ENCODE assay signal across 25 cellular contexts in genomic region chr2:218983971-218984238, GRCh38. TPM values are rescaled to one million over a fixed set of nuclear protein-coding genes. Genes with fewer than 3 reads are reported as not detected.
A peak's percentile ranks its signal among the peaks of the same experiment; 100 is the strongest.
DNase-seq lines count a peak whose midpoint lies in the region; ATAC-seq and TF ChIP-seq lines count a peak whose summit lies in the region.
"Had no signal": no experiment of that assay in that cellular context is flagged by ENCODE, and none has a peak within 500 bp of the region (broad histone marks: within the 10 kb centered on the region; RNA-seq: fewer than 3 reads in every experiment).

No MANE protein-coding gene starts in this region.

- intact Hi-C loops in sigmoid colon (cut with DNase I) = no loop called here
- intact Hi-C loops in colonic mucosa (cut with DNase I) = no loop called here

- peaks cover 100% of the 10 kb centered on the region for H3K27me3 Mint-ChIP-seq in stimulated activated naive CD8-positive, alpha-beta T cell treated with anti-CD3 and anti-CD28 coated beads, Interleukin-15, amount 100 ng/mL, for 72 hours

- WGBS in mesodermal cell (ENCODE audit: insufficient coverage in 2 of 2), 2 experiments = 10% methylated on average over 2 of the region's 9 CpGs; no CpG with 5 or more reads in 1 of the 2 experiments
- WGBS in sigmoid colon, 2 donors = 9 to 29% methylated on average over 9 of the region's 9 CpGs

- H3K4me1 ChIP-seq in mesodermal cell (ENCODE audit: control insufficient read depth, insufficient read depth, low read length, poor library complexity, severe bottlenecking) = peaks cover 3% of the 10 kb centered on the region
- peaks cover 20 to 37% of the 10 kb centered on the region in 2 donors for H3K4me1 ChIP-seq in thoracic aorta (ENCODE audit: control insufficient read depth in 1 of 2, low read depth in 2 of 2)
- peaks cover 0 to 52% (median 47%) of the 10 kb centered on the region in 4 donors for H3K4me1 ChIP-seq in sigmoid colon
- peaks cover 9% of the 10 kb centered on the region for H3K4me1 ChIP-seq in colonic mucosa

- H3K27ac Mint-ChIP-seq in stimulated activated naive CD8-positive, alpha-beta T cell treated with anti-CD3 and anti-CD28 coated beads, Interleukin-15, amount 100 ng/mL, for 72 hours = no peak overlapping the region
- H3K27ac Mint-ChIP-seq: activated B cell treated with CpG ODN at 0.5 μM for 24 hours, brain, CD14-positive monocyte had no signal

- H3K4me1 Mint-ChIP-seq in stimulated activated naive CD8-positive, alpha-beta T cell treated with anti-CD3 and anti-CD28 coated beads, Interleukin-15, amount 100 ng/mL, for 72 hours = peaks cover 57% of the 10 kb centered on the region

- H3K36me3 ChIP-seq in mesodermal cell (ENCODE audit: control insufficient read depth, insufficient read depth, low read length) (no peaks in the 10 kb centered on the region), thoracic aorta (no peaks in the 10 kb centered on the region), sigmoid colon (no peaks in the 10 kb centered on the region), colonic mucosa (no peaks in the 10 kb centered on the region)
- H3K36me3 ChIP-seq: upper lobe of right lung had no signal

- H3K4me3 ChIP-seq in mesodermal cell (ENCODE audit: extremely low read depth, insufficient read depth, low read length, poor library complexity, severe bottlenecking) (peak overlapping the region; percentile 22), thoracic aorta (peak overlapping the region; percentile 42), sigmoid colon (no peak overlapping the region), colonic mucosa (no peak overlapping the region)

- H3K9me3 ChIP-seq in mesodermal cell (ENCODE audit: control insufficient read depth, low read length) (no peaks in the 10 kb centered on the region), thoracic aorta (no peaks in the 10 kb centered on the region), sigmoid colon (no peaks in the 10 kb centered on the region), colonic mucosa (no peaks in the 10 kb centered on the region)
- H3K9me3 ChIP-seq: upper lobe of right lung had no signal

- H3K9ac ChIP-seq in colonic mucosa (ENCODE audit: low read depth in 2 of 2, low read length in 2 of 2) = no peak overlapping the region

- H3K4me3 Mint-ChIP-seq in stimulated activated naive CD8-positive, alpha-beta T cell treated with anti-CD3 and anti-CD28 coated beads, Interleukin-15, amount 100 ng/mL, for 72 hours = peak overlapping the region; percentile 26 to 31
- H3K4me3 Mint-ChIP-seq: activated B cell treated with CpG ODN at 0.5 μM for 24 hours; activated naive CD4-positive, alpha-beta T cell treated with anti-CD3 and anti-CD28 coated beads, Interleukin-2, amount 10 ng/mL, durations not matched to agents 7 days and 5 days had no signal

- no peak for TF ChIP-seq CTCF in VCaP (conservative IDR thresholded peaks at IDR 0.05)
- TF ChIP-seq CTCF in thoracic aorta (IDR thresholded peaks at IDR 0.05) = no peak
- no peak for TF ChIP-seq CTCF in sigmoid colon (IDR thresholded peaks at IDR 0.05)
- no peak for TF ChIP-seq CTCF in colonic mucosa (IDR thresholded peaks at IDR 0.05)

- TF ChIP-seq EP300 in sigmoid colon (IDR thresholded peaks at IDR 0.05) = no peak

- H3K27ac ChIP-seq in VCaP (peak overlapping the region; percentile 70), mesodermal cell (ENCODE audit: low read depth, low read length, severe bottlenecking) (no peak overlapping the region), thoracic aorta (peak overlapping the region in 1 of 2 donors; percentile 38), sigmoid colon (no peak overlapping the region), colonic mucosa (no peak overlapping the region)
- H3K27ac ChIP-seq: epithelial cell of prostate, upper lobe of right lung had no signal

- H3K27me3 ChIP-seq in thoracic aorta (replicated peaks; ENCODE audit: insufficient read depth) (peaks cover 27% of the 10 kb centered on the region), sigmoid colon (peaks cover 68 to 100% (median 100%) of the 10 kb centered on the region in 3 donors), colonic mucosa (peaks cover 82% of the 10 kb centered on the region)

- no peaks in the 10 kb centered on the region for H3K9me3 Mint-ChIP-seq in stimulated activated naive CD8-positive, alpha-beta T cell treated with anti-CD3 and anti-CD28 coated beads, Interleukin-15, amount 100 ng/mL, for 72 hours
- H3K9me3 Mint-ChIP-seq: activated B cell treated with CpG ODN at 0.5 μM for 24 hours; activated naive CD4-positive, alpha-beta T cell treated with anti-CD3 and anti-CD28 coated beads, Interleukin-2, amount 10 ng/mL, durations not matched to agents 7 days and 5 days had no signal

- no peak for DNase-seq in stimulated activated naive CD8-positive, alpha-beta T cell treated with anti-CD3 and anti-CD28 coated beads, Interleukin-15, amount 100 ng/mL, for 72 hours
- no peak for DNase-seq in stimulated activated naive CD8-positive, alpha-beta T cell treated with anti-CD3 and anti-CD28 coated beads, Interleukin-15, Interleukin-2, amounts not matched to agents 100 U/mL and 50 U/mL, for 24 hours
- DNase-seq in thoracic aorta (ENCODE audit: low spot score) (no peak), sigmoid colon (no peak), colonic mucosa (no peak)
- DNase-seq: activated B cell treated with CpG ODN at 0.5 μM for 24 hours; activated CD4-positive, alpha-beta T cell treated with anti-CD3 and anti-CD28 coated beads, Interleukin-2, amount 50 U/mL, for 4 hours; activated naive CD4-positive, alpha-beta T cell treated with anti-CD3 and anti-CD28 coated beads, Interleukin-2, amount 10 ng/mL, durations not matched to agents 7 days and 5 days; DND-41; mammary epithelial cell; NCI-H446 treated with DMSO at 0.1 percent for 48 hours; small intestine; stimulated activated CD8-positive, alpha-beta memory T cell treated with anti-CD3 and anti-CD28 coated beads, Interleukin-4, amount 100 ng/mL, for 48 hours; upper lobe of right lung had no signal

- TF ChIP-seq POLR2A in sigmoid colon (IDR thresholded peaks at IDR 0.05) = no peak

- ATAC-seq in stimulated activated naive CD8-positive, alpha-beta T cell treated with anti-CD3 and anti-CD28 coated beads, Interleukin-15, amount 100 ng/mL, for 72 hours = no peak
- no peak for ATAC-seq in stimulated activated naive CD8-positive, alpha-beta T cell treated with anti-CD3 and anti-CD28 coated beads, Interleukin-15, Interleukin-2, amounts not matched to agents 100 U/mL and 50 U/mL, for 24 hours
- ATAC-seq in thoracic aorta (ENCODE audit: insufficient number of reproducible peaks, low FRiP score, low read depth) = no peak
- no peak for ATAC-seq in HG03460 (IDR thresholded peaks at IDR 0.05; ENCODE audit: unreplicated experiment)
- ATAC-seq: upper lobe of right lung had no signal

RNA-seq across cellular contexts. Expression of gene FEV, which starts 1.1 kb away (rescaled TPM):
- 4.6 TPM for polyA plus RNA-seq in mesodermal cell (2013, experiment 1 of 2)
- 3.2 TPM for polyA plus RNA-seq in mesodermal cell (2013, experiment 2 of 2)
- total RNA-seq in thoracic aorta (not detected), sigmoid colon (under 1 TPM in 1 of 4 donors, not detected in 3; 0.71 TPM), colonic mucosa (1 to 10 TPM; 2.9 to 6.5 TPM)
- polyA plus RNA-seq in sigmoid colon = 1 to 10 TPM in 1 of 3 donors, under 1 TPM in 1, not detected in 1; 0.77 to 6.0 TPM
- total RNA-seq: activated B cell treated with CpG ODN at 0.5 μM for 24 hours, chondrocyte, LHCN-M2, mammary epithelial cell, myocyte, OCI-LY7, subcutaneous adipose tissue, upper lobe of right lung had no signal
- polyA plus RNA-seq: CD14-positive monocyte, mammary epithelial cell had no signal

RNA-seq across cellular contexts. Expression of gene CRYBA2, which starts 9.3 kb away (rescaled TPM):
- polyA plus RNA-seq in mesodermal cell (2013, experiment 1 of 2) = 3.2 TPM
- 2.6 TPM for polyA plus RNA-seq in mesodermal cell (2013, experiment 2 of 2)
- total RNA-seq in thoracic aorta = not detected
- not detected for total RNA-seq in sigmoid colon
- 10 to 100 TPM in 1 of 3 donors, 1 to 10 TPM in 2; 1.4 to 10.8 (median 5.5) TPM for polyA plus RNA-seq in sigmoid colon
- total RNA-seq in colonic mucosa = 1 to 10 TPM; 3.4 to 5.5 TPM
- total RNA-seq: activated B cell treated with CpG ODN at 0.5 μM for 24 hours, chondrocyte, LHCN-M2, mammary epithelial cell, myocyte, OCI-LY7, subcutaneous adipose tissue, upper lobe of right lung had no signal
- polyA plus RNA-seq: CD14-positive monocyte had no signal

RNA-seq across cellular contexts. Expression of gene CDK5R2, which starts 24.4 kb away (rescaled TPM):
- 0.74 TPM for polyA plus RNA-seq in mesodermal cell (2013, experiment 1 of 2)
- 0.40 TPM for polyA plus RNA-seq in mesodermal cell (2013, experiment 2 of 2)
- not detected for total RNA-seq in thoracic aorta
- total RNA-seq in sigmoid colon = under 1 TPM in 2 of 4 donors, not detected in 2; 0.14 to 0.36 TPM
- under 1 TPM in 1 of 3 donors, not detected in 2; 0.48 TPM for polyA plus RNA-seq in sigmoid colon
- under 1 TPM; 0.30 to 0.56 TPM for total RNA-seq in colonic mucosa
- total RNA-seq: activated B cell treated with CpG ODN at 0.5 μM for 24 hours, subcutaneous adipose tissue, upper lobe of right lung had no signal
- polyA plus RNA-seq: CD14-positive monocyte had no signal

RNA-seq across cellular contexts. Expression of gene CFAP65, which starts 57.4 kb away (rescaled TPM):
- polyA plus RNA-seq in mesodermal cell (2013, experiment 1 of 2) = 0.15 TPM
- 0.51 TPM for polyA plus RNA-seq in mesodermal cell (2013, experiment 2 of 2)
- total RNA-seq in thoracic aorta (not detected), sigmoid colon (not detected), colonic mucosa (1 to 10 TPM in 1 of 2 donors, under 1 TPM in 1; 0.05 to 1.6 TPM)
- under 1 TPM; under 0.01 to 0.10 (median under 0.01) TPM for polyA plus RNA-seq in sigmoid colon
- total RNA-seq: activated B cell treated with CpG ODN at 0.5 μM for 24 hours, chondrocyte, LHCN-M2, OCI-LY7, subcutaneous adipose tissue, upper lobe of right lung had no signal
- polyA plus RNA-seq: CD14-positive monocyte had no signal

Comparison
In these comparisons a context has a peak if more than half of its experiments do, and no peak if none do; other contexts are left out.
1. H3K4me3 ChIP-seq: peak in mesodermal cell (single experiment) and thoracic aorta (single experiment); none in sigmoid colon (0 of 4) and colonic mucosa (single experiment).
2. RNA of gene CRYBA2, which starts 9.3 kb away (total RNA-seq): 3.4 to 5.5 TPM in colonic mucosa; not detected in thoracic aorta and not detected in sigmoid colon; every median in the first group is over 4 times any median in the second.